ENCODE assay signal across 8 cellular contexts in genomic region chrX:39613997-39614679, GRCh38.
DNase-seq lines count a peak whose midpoint lies in the region; ATAC-seq and TF ChIP-seq lines count a peak whose summit lies in the region.

No MANE protein-coding gene starts in this region.

- no peaks in the 10 kb centered on the region for H3K79me2 ChIP-seq in PC-9 (ENCODE audit: low read depth)

- H3K27ac ChIP-seq in PC-9 = no peak overlapping the region

- no peak overlapping the region for H3K4me2 ChIP-seq in PC-9

- H3K4me3 ChIP-seq in GM12864 (ENCODE audit: low read depth, low read length) (peak overlapping the region; percentile 44), epithelial cell of proximal tubule (ENCODE audit: low read depth, low read length) (peak overlapping the region; percentile 8), PC-9 (no peak overlapping the region)

- POLR2A ChIA-PET in PC-9 (lab: Charles Lee; ENCODE audit: unreplicated experiment) (no interaction called here), HEK293T (lab: Yijun Ruan, JAX) (no interaction called here)

- DNase-seq in GM12864 (ENCODE audit: low read depth) (peak; percentile 51), epithelial cell of proximal tubule (ENCODE audit: low read depth) (no peak), NCI-H1436 (lab: John Stamatoyannopoulos, UW) (no peak), PC-9 (no peak), HEK293T (ENCODE audit: extremely low spot score) (no peak)
- DNase-seq in activated CD4-positive, alpha-beta T cell treated with anti-CD3 and anti-CD28 coated beads for 48 hours = peak; percentile 80
- DNase-seq in stimulated activated CD4-positive, alpha-beta T cell treated with anti-CD3 and anti-CD28 coated beads, Interleukin-1b, Interleukin-23, amount 100 ng/mL, for 48 hours = peak; percentile 76

- H3K9me2 ChIP-seq in PC-9 (ENCODE audit: insufficient read depth) = no peaks in the 10 kb centered on the region

- H2AFZ ChIP-seq in PC-9 = no peak overlapping the region

- peak; percentile 59 for ATAC-seq in HG03378 (IDR thresholded peaks at IDR 0.05; ENCODE audit: unreplicated experiment)

- intact Hi-C loops in PC-9 (cut with micrococcal nuclease; ENCODE audit: unreplicated experiment) = no loop called here

- no peaks in the 10 kb centered on the region for H3K4me1 ChIP-seq in PC-9 (replicated peaks; ENCODE audit: insufficient read depth)

- no peaks in the 10 kb centered on the region for H3K9me3 ChIP-seq in PC-9 (ENCODE audit: insufficient read depth, low read depth)

- no TSS peak for BruUV-seq in PC-9 (replicated peaks; lab: Mats Ljungman, UMichigan)

- no peaks in the 10 kb centered on the region for H3F3A ChIP-seq in PC-9 (ENCODE audit: insufficient read depth, low read depth)

- no peaks in the 10 kb centered on the region for H4K20me1 ChIP-seq in PC-9 (ENCODE audit: insufficient read depth)

- CTCF ChIA-PET in PC-9 (lab: Charles Lee) = no interaction called here
- CTCF ChIA-PET in HEK293T (lab: Yijun Ruan, JAX) = interaction anchor here (0.7 kb wide), 1 partner anchor 398 kb away, joined by 4 read pairs; no protein-coding TSS in a partner anchor

- TF ChIP-seq CTCF in GM12864 (IDR thresholded peaks at IDR 0.05; ENCODE audit: low read depth, low read length, missing control alignments) = no peak
- TF ChIP-seq CTCF in epithelial cell of proximal tubule (conservative IDR thresholded peaks at IDR 0.05; ENCODE audit: low read depth, low read length) = no peak
- no peak for TF ChIP-seq CTCF in PC-9 (conservative IDR thresholded peaks at IDR 0.05)

- no peaks in the 10 kb centered on the region for H3K36me3 ChIP-seq in PC-9 (ENCODE audit: low read depth)

- no peaks in the 10 kb centered on the region for H3K27me3 ChIP-seq in PC-9 (ENCODE audit: insufficient read depth, low read depth)

TF ChIP-seq in HEK293T, 16 proteins besides CTCF, POLR2A, EP300 and RAD21:
- TF ChIP-seq FOXM1 (IDR thresholded peaks at IDR 0.05; ENCODE audit: borderline replicate concordance) (no peak), ZNF384 (IDR thresholded peaks at IDR 0.05) (no peak), PKNOX1 (IDR thresholded peaks at IDR 0.05) (no peak)

Comparison
In these comparisons a context has a peak if more than half of its experiments do, and no peak if none do; other contexts are left out.
1. DNase-seq: peak in GM12864 (single experiment), activated CD4-positive, alpha-beta T cell treated with anti-CD3 and anti-CD28 coated beads for 48 hours (single experiment) and stimulated activated CD4-positive, alpha-beta T cell treated with anti-CD3 and anti-CD28 coated beads, Interleukin-1b, Interleukin-23, amount 100 ng/mL, for 48 hours (single experiment); none in epithelial cell of proximal tubule (single experiment), NCI-H1436 (single experiment), PC-9 (0 of 2) and HEK293T (single experiment).